Comparison of ENCODE assay signal across 9 cellular contexts in genomic region chr13:26785845-26786630, GRCh38. TPM values are rescaled to one million over a fixed set of nuclear protein-coding genes. Genes with fewer than 3 reads are reported as not detected.
DNase-seq lines count a peak whose midpoint lies in the region; ATAC-seq lines count a peak whose summit lies in the region.
"Had no signal": no experiment of that assay in that cellular context is flagged by ENCODE, and none has a peak within 500 bp of the region (broad histone marks: within the 10 kb centered on the region; RNA-seq: fewer than 3 reads in every experiment).

No MANE protein-coding gene starts in this region.

- H3K27ac ChIP-seq in GM23248: no peak overlapping the region

- DNase-seq in NCI-H1105 treated with DMSO at 0.1 percent for 48 hours (lab: John Stamatoyannopoulos, UW) (peak; percentile 33), iPS DF 19.7 (ENCODE audit: low read depth, low spot score) (peak; percentile 45), GM23248 (no peak), NCI-H1092 (lab: John Stamatoyannopoulos, UW) (no peak)
- peak; percentile 68 for DNase-seq in activated CD8-positive, alpha-beta memory T cell treated with anti-CD3 and anti-CD28 coated beads, Interleukin-2, amount 10 ng/mL, durations not matched to agents 7 days and 5 days
- DNase-seq in stimulated activated CD8-positive, alpha-beta memory T cell treated with anti-CD3 and anti-CD28 coated beads, Interleukin-15, amount 100 ng/mL, for 1 hour (ENCODE audit: low read depth): peak; percentile 16

- no peak overlapping the region for H3K4me3 ChIP-seq in GM23248

- H3K36me3 Mint-ChIP-seq in activated CD8-positive, alpha-beta memory T cell treated with anti-CD3 and anti-CD28 coated beads, Interleukin-2, amount 10 ng/mL, durations not matched to agents 7 days and 5 days: peaks cover 1% of the 10 kb centered on the region

- H3K36me3 ChIP-seq in GM23248 (ENCODE audit: low read depth): no peaks in the 10 kb centered on the region

- H3K27ac Mint-ChIP-seq in activated CD8-positive, alpha-beta memory T cell treated with anti-CD3 and anti-CD28 coated beads, Interleukin-2, amount 10 ng/mL, durations not matched to agents 7 days and 5 days: no peak overlapping the region

- H3K27me3 ChIP-seq in GM23248 (replicated peaks; ENCODE audit: insufficient read depth): no peaks in the 10 kb centered on the region; the same call in 1 of the 2 replicates

- H4K20me1 ChIP-seq in GM23248 (ENCODE audit: insufficient read depth): no peaks in the 10 kb centered on the region

- peaks cover 12% of the 10 kb centered on the region for H3K27me3 Mint-ChIP-seq in activated CD8-positive, alpha-beta memory T cell treated with anti-CD3 and anti-CD28 coated beads, Interleukin-2, amount 10 ng/mL, durations not matched to agents 7 days and 5 days

- no peaks in the 10 kb centered on the region for H3K4me1 ChIP-seq in GM23248 (ENCODE audit: insufficient read depth)

- H3K79me2 ChIP-seq in GM23248 (ENCODE audit: insufficient read depth): no peaks in the 10 kb centered on the region

- 16% methylated on average over 17 of the region's 17 CpGs for WGBS in GM23248 (ENCODE audit: low coverage in 1 of 2, low lambda C conversion rate in 2 of 2, missing lambda C conversion rate in 2 of 2), 2 experiments

- in situ Hi-C loops in GM23248 (cut with MboI): no loop called here

- peak; percentile 16 for ATAC-seq in GM18517 (IDR thresholded peaks at IDR 0.05; ENCODE audit: unreplicated experiment)
- ATAC-seq in activated CD8-positive, alpha-beta memory T cell treated with anti-CD3 and anti-CD28 coated beads, Interleukin-2, amount 10 ng/mL, durations not matched to agents 7 days and 5 days: peak; percentile 82
- no peak for ATAC-seq in HG03045 (IDR thresholded peaks at IDR 0.05; ENCODE audit: unreplicated experiment)

- no peaks in the 10 kb centered on the region for H3K9me3 ChIP-seq in GM23248 (ENCODE audit: low read depth)

- H3K9me3 Mint-ChIP-seq in activated CD8-positive, alpha-beta memory T cell treated with anti-CD3 and anti-CD28 coated beads, Interleukin-2, amount 10 ng/mL, durations not matched to agents 7 days and 5 days (ENCODE audit: low read depth): no peaks in the 10 kb centered on the region

- H2AFZ ChIP-seq in GM23248: no peak overlapping the region

- H3K9ac ChIP-seq in GM23248: no peak overlapping the region

- H3K4me1 Mint-ChIP-seq in activated CD8-positive, alpha-beta memory T cell treated with anti-CD3 and anti-CD28 coated beads, Interleukin-2, amount 10 ng/mL, durations not matched to agents 7 days and 5 days: peaks cover 6% of the 10 kb centered on the region

- H3F3A ChIP-seq in GM23248 (ENCODE audit: insufficient read depth): no peaks in the 10 kb centered on the region

- H3K4me3 Mint-ChIP-seq in activated CD8-positive, alpha-beta memory T cell treated with anti-CD3 and anti-CD28 coated beads, Interleukin-2, amount 10 ng/mL, durations not matched to agents 7 days and 5 days: peak overlapping the region; percentile 38

- no peak overlapping the region for H3K4me2 ChIP-seq in GM23248 (ENCODE audit: unreplicated experiment)

- CTCF ChIA-PET in activated CD8-positive, alpha-beta memory T cell treated with anti-CD3 and anti-CD28 coated beads, Interleukin-2, amount 10 ng/mL, durations not matched to agents 7 days and 5 days (lab: Charles Lee): interaction anchor here (1.0 to 1.5 kb wide), 5 partner anchors 36 to 144 kb away, joined by 3 to 6 read pairs (median 4); no protein-coding TSS in a partner anchor

- no peaks in the 10 kb centered on the region for H3K9me2 ChIP-seq in GM23248 (ENCODE audit: insufficient read depth)

RNA-seq across cellular contexts. Expression of gene GPR12, which starts 25.5 kb away (rescaled TPM):
- not detected for total RNA-seq in activated CD8-positive, alpha-beta memory T cell treated with anti-CD3 and anti-CD28 coated beads, Interleukin-2, amount 10 ng/mL, durations not matched to agents 7 days and 5 days
- total RNA-seq in GM23248 (2014; rRNA removed; shearing (Covaris generic)): not detected in 2 replicates
- polyA plus RNA-seq in GM23248 (2016; fragmentation: Nextera tagmentation; extraction: Ambion mirVana): not detected in 2 replicates
- total RNA-seq: NCI-H460 had no signal

Comparison
In these comparisons a context has a peak if more than half of its experiments do, and no peak if none do; other contexts are left out.
1. DNase-seq: peak in NCI-H1105 treated with DMSO at 0.1 percent for 48 hours (single experiment), activated CD8-positive, alpha-beta memory T cell treated with anti-CD3 and anti-CD28 coated beads, Interleukin-2, amount 10 ng/mL, durations not matched to agents 7 days and 5 days (single experiment), iPS DF 19.7 (single experiment) and stimulated activated CD8-positive, alpha-beta memory T cell treated with anti-CD3 and anti-CD28 coated beads, Interleukin-15, amount 100 ng/mL, for 1 hour (single experiment); none in GM23248 (single experiment) and NCI-H1092 (single experiment).